1 cellular context compared by ENCODE assay signal in the genomic region with DNA sequence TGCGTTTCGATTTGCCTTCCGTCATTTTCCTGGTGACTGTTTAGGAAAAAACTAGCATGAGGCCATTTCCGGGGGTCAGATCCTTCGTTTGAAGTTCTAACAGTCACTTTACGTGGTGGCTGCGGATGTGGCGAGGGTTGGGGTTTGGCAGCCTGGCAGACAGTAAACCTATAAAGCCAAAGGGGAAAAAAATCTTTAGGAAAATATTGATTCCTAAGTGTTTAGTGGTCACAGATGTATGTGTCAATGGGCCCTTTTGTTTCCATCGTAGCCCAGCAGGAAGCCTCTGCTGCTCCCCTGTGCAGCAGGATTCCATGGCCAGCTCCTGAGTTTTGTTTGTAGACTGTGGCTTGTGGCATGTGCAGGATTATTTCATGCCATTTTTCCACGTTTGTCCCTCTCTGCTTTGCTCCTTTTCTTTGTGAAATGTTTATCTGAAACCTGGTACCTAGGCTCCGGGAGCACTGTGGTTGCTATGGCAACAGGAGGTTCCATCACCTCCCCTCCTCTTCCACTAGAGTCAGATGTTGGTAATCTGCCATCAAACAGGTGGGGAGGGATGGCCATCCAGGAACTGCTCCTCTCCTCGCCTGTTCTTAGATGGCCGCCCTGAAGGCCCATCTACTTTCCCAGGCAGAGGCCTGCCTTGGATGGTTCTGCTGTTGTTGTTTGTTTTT.
A peak's percentile ranks its signal among the peaks of the same experiment; 100 is the strongest.
TF ChIP-seq lines count a peak whose summit lies in the region.

No MANE protein-coding gene starts in this region.

TF ChIP-seq in HepG2, 621 proteins besides CTCF, POLR2A, EP300 and RAD21 (continued from another document):
- 0 out of 2 replicates have a peak, but pooled peaks have one; percentile 30 for TF ChIP-seq ZKSCAN8 (CRISPR knock-in tag; IDR thresholded peaks at IDR 0.05; ENCODE audit: borderline replicate concordance)
- no peak for TF ChIP-seq NR2F1 (CRISPR knock-in tag; IDR thresholded peaks at IDR 0.05)
- 0 out of 2 replicates have a peak, but pooled peaks have one; percentile 40 for TF ChIP-seq ZNF816 (CRISPR knock-in tag; IDR thresholded peaks at IDR 0.05; ENCODE audit: borderline replicate concordance)
- no peak for TF ChIP-seq TCF12 (IDR thresholded peaks at IDR 0.05)
- TF ChIP-seq TCF12 (CRISPR knock-in tag; IDR thresholded peaks at IDR 0.05) = no peak
- peak; percentile 57 for TF ChIP-seq ZBTB38 (CRISPR knock-in tag; IDR thresholded peaks at IDR 0.05)
- TF ChIP-seq ETV5 (CRISPR knock-in tag; IDR thresholded peaks at IDR 0.05; ENCODE audit: borderline replicate concordance) = peak; percentile 64; the same call in 1 of the 2 replicates
- TF ChIP-seq, protein P1, sequence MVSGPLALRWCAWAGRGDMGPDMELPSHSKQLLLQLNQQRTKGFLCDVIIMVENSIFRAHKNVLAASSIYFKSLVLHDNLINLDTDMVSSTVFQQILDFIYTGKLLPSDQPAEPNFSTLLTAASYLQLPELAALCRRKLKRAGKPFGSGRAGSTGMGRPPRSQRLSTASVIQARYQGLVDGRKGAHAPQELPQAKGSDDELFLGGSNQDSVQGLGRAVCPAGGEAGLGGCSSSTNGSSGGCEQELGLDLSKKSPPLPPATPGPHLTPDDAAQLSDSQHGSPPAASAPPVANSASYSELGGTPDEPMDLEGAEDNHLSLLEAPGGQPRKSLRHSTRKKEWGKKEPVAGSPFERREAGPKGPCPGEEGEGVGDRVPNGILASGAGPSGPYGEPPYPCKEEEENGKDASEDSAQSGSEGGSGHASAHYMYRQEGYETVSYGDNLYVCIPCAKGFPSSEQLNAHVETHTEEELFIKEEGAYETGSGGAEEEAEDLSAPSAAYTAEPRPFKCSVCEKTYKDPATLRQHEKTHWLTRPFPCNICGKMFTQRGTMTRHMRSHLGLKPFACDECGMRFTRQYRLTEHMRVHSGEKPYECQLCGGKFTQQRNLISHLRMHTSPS (CRISPR knock-in tag; IDR thresholded peaks at IDR 0.05; ENCODE audit: low read depth) = 0 out of 2 replicates have a peak, but pooled peaks have one; percentile 28
- no peak for TF ChIP-seq ATF7 (IDR thresholded peaks at IDR 0.05)
- no peak for TF ChIP-seq ATF7 (CRISPR knock-in tag; IDR thresholded peaks at IDR 0.05)
- TF ChIP-seq TBP (CRISPR knock-in tag; IDR thresholded peaks at IDR 0.05) = no peak
- peak; percentile 64 for TF ChIP-seq RFX1 (IDR thresholded peaks at IDR 0.05)
- 0 out of 2 replicates have a peak, but pooled peaks have one; percentile 40 for TF ChIP-seq ATF1 (CRISPR knock-in tag; IDR thresholded peaks at IDR 0.05)
